Comparison of ENCODE assay signal across 8 cellular contexts in the genomic region with DNA sequence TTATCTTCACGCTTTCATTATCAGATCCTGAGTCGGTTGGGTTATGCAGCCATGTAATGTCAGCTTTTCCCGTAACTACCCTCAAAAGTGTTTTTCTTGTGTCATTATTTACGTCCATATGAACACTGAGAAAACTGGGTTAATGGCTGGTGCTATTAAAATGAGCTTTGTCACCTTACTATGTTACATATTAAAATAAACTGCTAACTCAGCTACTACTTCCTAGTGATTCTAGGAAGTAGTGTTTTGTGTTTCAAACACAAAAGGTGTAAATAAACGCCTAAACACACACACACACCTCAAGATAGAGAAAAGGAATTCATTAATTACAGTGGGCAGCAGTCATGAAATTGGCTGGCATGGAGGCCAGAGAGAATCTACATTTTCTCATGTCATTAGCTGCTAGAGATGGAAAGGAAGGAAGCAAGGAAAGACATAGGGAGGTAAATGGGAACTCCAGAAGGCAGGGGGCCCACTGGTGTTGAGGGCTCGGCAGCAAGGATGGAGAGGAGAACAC. TPM values are rescaled to one million over a fixed set of nuclear protein-coding genes. Genes with fewer than 3 reads are reported as not detected.
A peak's percentile ranks its signal among the peaks of the same experiment; 100 is the strongest.
DNase-seq lines count a peak whose midpoint lies in the region; ATAC-seq and TF ChIP-seq lines count a peak whose summit lies in the region.
"Had no signal": no experiment of that assay in that cellular context is flagged by ENCODE, and none has a peak within 500 bp of the region (broad histone marks: within the 10 kb centered on the region; RNA-seq: fewer than 3 reads in every experiment).

No MANE protein-coding gene starts in this region.

- TF ChIP-seq CTCF in HEK293 (tag by site-specific recombination; IDR thresholded peaks at IDR 0.05): no peak
- no peak for TF ChIP-seq CTCF in Peyer's patch (IDR thresholded peaks at IDR 0.05)

- no peaks in the 10 kb centered on the region for H3K4me1 ChIP-seq in HEK293 (ENCODE audit: control insufficient read depth, insufficient read depth, low read length)
- peaks cover 0 to 18% (median 5%) of the 10 kb centered on the region in 4 donors for H3K4me1 ChIP-seq in Peyer's patch
- H3K4me1 ChIP-seq in right cardiac atrium (ENCODE audit: control insufficient read depth, insufficient read depth, low read length): no peaks in the 10 kb centered on the region
- peaks cover 18% of the 10 kb centered on the region for H3K4me1 ChIP-seq in stomach smooth muscle (ENCODE audit: control insufficient read depth, insufficient read depth, low read length)

- peak in 1 of 2 donors; percentile 0 for ATAC-seq in right cardiac atrium
- no peak for ATAC-seq in GM18909 (IDR thresholded peaks at IDR 0.05; ENCODE audit: poor library complexity, unreplicated experiment)
- no peak for ATAC-seq in HG03442 (IDR thresholded peaks at IDR 0.05; ENCODE audit: unreplicated experiment)

- H3K27me3 ChIP-seq in Peyer's patch (no peaks in the 10 kb centered on the region), right cardiac atrium (ENCODE audit: control insufficient read depth, insufficient read depth) (no peaks in the 10 kb centered on the region), stomach smooth muscle (ENCODE audit: control insufficient read depth in 1 of 2, insufficient read depth in 2 of 2, low read length in 2 of 2) (no peaks in the 10 kb centered on the region)

- intact Hi-C loops in right cardiac atrium (cut with DNase I): no loop called here

- CTCF ChIA-PET in HEK293 (lab: Yijun Ruan, JAX): interaction anchor here (0.7 to 3.8 kb wide), 28 partner anchors 10 to 164 kb away, joined by 3 to 33 read pairs (median 6); a partner anchor contains a TSS

- WGBS in right cardiac atrium: 2% methylated on average over 6 of the region's 6 CpGs

- peak overlapping the region; percentile 45; the same call in 1 of the 2 replicates for H3K27ac ChIP-seq in HEK293 (ENCODE audit: extremely low read depth, low read depth, low read length)
- H3K27ac ChIP-seq in Peyer's patch: peak overlapping the region; percentile 79 to 88 (median 86)
- peak overlapping the region; percentile 65 for H3K27ac ChIP-seq in right cardiac atrium (ENCODE audit: low read length)
- peak overlapping the region; percentile 83 for H3K27ac ChIP-seq in stomach smooth muscle (ENCODE audit: low read length)

- peak overlapping the region; percentile 65 to 74 for H3K9ac ChIP-seq in stomach smooth muscle (ENCODE audit: low read length in 2 of 2)

- H3K9me3 ChIP-seq in HEK293 (ENCODE audit: control insufficient read depth, insufficient read depth, low read depth, low read length) (no peaks in the 10 kb centered on the region), Peyer's patch (no peaks in the 10 kb centered on the region), right cardiac atrium (ENCODE audit: control insufficient read depth, low read length) (no peaks in the 10 kb centered on the region), stomach smooth muscle (ENCODE audit: control insufficient read depth in 2 of 2, low read length in 2 of 2) (no peaks in the 10 kb centered on the region)

- H3K4me3 ChIP-seq in HEK293 (ENCODE audit: low read depth, low read length) (peak overlapping the region; percentile 78), Peyer's patch (peak overlapping the region; percentile 65 to 92 (median 80)), right cardiac atrium (ENCODE audit: low read length) (peak overlapping the region; percentile 59), stomach smooth muscle (ENCODE audit: low read length in 2 of 2) (peak overlapping the region; percentile 78 to 99)

- no peak for TF ChIP-seq POLR2A in Peyer's patch (IDR thresholded peaks at IDR 0.05)

- H3K36me3 ChIP-seq in HEK293 (ENCODE audit: control insufficient read depth in 2 of 2, insufficient read depth in 1 of 2, low read length in 2 of 2) (peaks cover 14 to 30% of the 10 kb centered on the region in 2 experiments; a peak in 2 of 3 replicates), Peyer's patch (peaks cover 0 to 19% (median 0%) of the 10 kb centered on the region in 3 donors), stomach smooth muscle (ENCODE audit: control insufficient read depth in 2 of 2, insufficient read depth in 2 of 2, low read length in 2 of 2) (peaks cover 9 to 12% of the 10 kb centered on the region in 2 donors)

- POLR2A ChIA-PET in HEK293 (lab: Yijun Ruan, JAX): interaction anchor here (0.9 to 3.5 kb wide), 15 partner anchors 10 to 341 kb away, joined by 3 to 41 read pairs (median 4); a partner anchor contains a TSS

- DNase-seq in Peyer's patch: no peak
- DNase-seq in right cardiac atrium: no peak
- DNase-seq in foreskin melanocyte: no peak

TF ChIP-seq in HEK293, 187 proteins besides CTCF, POLR2A, EP300 and RAD21:
- TF ChIP-seq, protein P1, sequence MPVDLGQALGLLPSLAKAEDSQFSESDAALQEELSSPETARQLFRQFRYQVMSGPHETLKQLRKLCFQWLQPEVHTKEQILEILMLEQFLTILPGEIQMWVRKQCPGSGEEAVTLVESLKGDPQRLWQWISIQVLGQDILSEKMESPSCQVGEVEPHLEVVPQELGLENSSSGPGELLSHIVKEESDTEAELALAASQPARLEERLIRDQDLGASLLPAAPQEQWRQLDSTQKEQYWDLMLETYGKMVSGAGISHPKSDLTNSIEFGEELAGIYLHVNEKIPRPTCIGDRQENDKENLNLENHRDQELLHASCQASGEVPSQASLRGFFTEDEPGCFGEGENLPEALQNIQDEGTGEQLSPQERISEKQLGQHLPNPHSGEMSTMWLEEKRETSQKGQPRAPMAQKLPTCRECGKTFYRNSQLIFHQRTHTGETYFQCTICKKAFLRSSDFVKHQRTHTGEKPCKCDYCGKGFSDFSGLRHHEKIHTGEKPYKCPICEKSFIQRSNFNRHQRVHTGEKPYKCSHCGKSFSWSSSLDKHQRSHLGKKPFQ (tag by site-specific recombination; IDR thresholded peaks at IDR 0.05): no peak
- no peak for TF ChIP-seq ZNF248 (tag by site-specific recombination; IDR thresholded peaks at IDR 0.05)
- no peak for TF ChIP-seq ZNF600 (tag by site-specific recombination; IDR thresholded peaks at IDR 0.05)
- peak; percentile 97 for TF ChIP-seq ZNF664 (tag by site-specific recombination; IDR thresholded peaks at IDR 0.05)
- no peak for TF ChIP-seq TRIM28 (IDR thresholded peaks at IDR 0.05; ENCODE audit: borderline replicate concordance, low read length)
- no peak for TF ChIP-seq ZSCAN16 (tag by site-specific recombination; IDR thresholded peaks at IDR 0.05)
- TF ChIP-seq ZNF660 (tag by site-specific recombination; IDR thresholded peaks at IDR 0.05): 0 out of 2 replicates have a peak, but pooled peaks have one; percentile 13
- no peak for TF ChIP-seq ZNF571 (tag by site-specific recombination; IDR thresholded peaks at IDR 0.05)
- TF ChIP-seq, protein P2, sequence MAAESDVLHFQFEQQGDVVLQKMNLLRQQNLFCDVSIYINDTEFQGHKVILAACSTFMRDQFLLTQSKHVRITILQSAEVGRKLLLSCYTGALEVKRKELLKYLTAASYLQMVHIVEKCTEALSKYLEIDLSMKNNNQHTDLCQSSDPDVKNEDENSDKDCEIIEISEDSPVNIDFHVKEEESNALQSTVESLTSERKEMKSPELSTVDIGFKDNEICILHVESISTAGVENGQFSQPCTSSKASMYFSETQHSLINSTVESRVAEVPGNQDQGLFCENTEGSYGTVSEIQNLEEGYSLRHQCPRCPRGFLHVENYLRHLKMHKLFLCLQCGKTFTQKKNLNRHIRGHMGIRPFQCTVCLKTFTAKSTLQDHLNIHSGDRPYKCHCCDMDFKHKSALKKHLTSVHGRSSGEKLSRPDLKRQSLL (tag by site-specific recombination; IDR thresholded peaks at IDR 0.05): no peak
- TF ChIP-seq ZNF658 (tag by site-specific recombination; IDR thresholded peaks at IDR 0.05): no peak
- TF ChIP-seq, protein P3, sequence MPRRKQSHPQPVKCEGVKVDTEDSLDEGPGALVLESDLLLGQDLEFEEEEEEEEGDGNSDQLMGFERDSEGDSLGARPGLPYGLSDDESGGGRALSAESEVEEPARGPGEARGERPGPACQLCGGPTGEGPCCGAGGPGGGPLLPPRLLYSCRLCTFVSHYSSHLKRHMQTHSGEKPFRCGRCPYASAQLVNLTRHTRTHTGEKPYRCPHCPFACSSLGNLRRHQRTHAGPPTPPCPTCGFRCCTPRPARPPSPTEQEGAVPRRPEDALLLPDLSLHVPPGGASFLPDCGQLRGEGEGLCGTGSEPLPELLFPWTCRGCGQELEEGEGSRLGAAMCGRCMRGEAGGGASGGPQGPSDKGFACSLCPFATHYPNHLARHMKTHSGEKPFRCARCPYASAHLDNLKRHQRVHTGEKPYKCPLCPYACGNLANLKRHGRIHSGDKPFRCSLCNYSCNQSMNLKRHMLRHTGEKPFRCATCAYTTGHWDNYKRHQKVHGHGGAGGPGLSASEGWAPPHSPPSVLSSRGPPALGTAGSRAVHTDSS (tag by site-specific recombination; IDR thresholded peaks at IDR 0.05): 0 out of 2 replicates have a peak, but pooled peaks have one; percentile 32
- TF ChIP-seq ZNF335 (tag by site-specific recombination; conservative IDR thresholded peaks at IDR 0.05): peak; percentile 40
- 0 out of 2 replicates have a peak, but pooled peaks have one; percentile 4 for TF ChIP-seq ZNF843 (tag by site-specific recombination; IDR thresholded peaks at IDR 0.05)

RNA-seq across cellular contexts. Expression of a gene that starts 0.7 kb away (rescaled TPM):
- total RNA-seq in Peyer's patch: 10 to 100 TPM; 20.5 to 41.3 (median 26.6) TPM
- 10 to 100 TPM; 37.3 to 52.1 (median 49.5) TPM for total RNA-seq in right cardiac atrium
- polyA plus RNA-seq in right cardiac atrium: 22.0 TPM

RNA-seq across cellular contexts. Expression of a gene that starts 11.0 kb away (rescaled TPM):
- total RNA-seq in Peyer's patch (100 to 1,000 TPM in 2 of 4 donors, 10 to 100 TPM in 2; 84.4 to 155 (median 116) TPM), right cardiac atrium (10 to 100 TPM; 56.0 to 66.3 (median 61.6) TPM)
- polyA plus RNA-seq in right cardiac atrium: 26.0 TPM

RNA-seq across cellular contexts. Expression of a gene that starts 27.0 kb away (rescaled TPM):
- total RNA-seq in Peyer's patch (100 to 1,000 TPM in 1 of 4 donors, 10 to 100 TPM in 3; 73.4 to 105 (median 83.5) TPM), right cardiac atrium (10 to 100 TPM; 16.5 to 33.5 (median 27.2) TPM)
- 29.6 TPM for polyA plus RNA-seq in right cardiac atrium

RNA-seq across cellular contexts. Expression of a gene that starts 46.9 kb away (rescaled TPM):
- 1 to 10 TPM in 3 of 4 donors, under 1 TPM in 1; 0.57 to 2.1 (median 1.4) TPM for total RNA-seq in Peyer's patch
- total RNA-seq in right cardiac atrium: under 1 TPM in 1 of 4 donors, not detected in 3; 0.25 TPM
- polyA plus RNA-seq in right cardiac atrium: 0.07 TPM
- total RNA-seq: dermis microvascular lymphatic vessel endothelial cell had no signal

RNA-seq across cellular contexts. Expression of a gene that starts 52.4 kb away (rescaled TPM):
- total RNA-seq in Peyer's patch: 1 to 10 TPM in 3 of 4 donors, under 1 TPM in 1; 0.70 to 3.3 (median 2.4) TPM
- 1 to 10 TPM; 5.7 to 6.9 (median 6.6) TPM for total RNA-seq in right cardiac atrium
- polyA plus RNA-seq in right cardiac atrium: 4.8 TPM
